11 cellular contexts compared by ENCODE assay signal in the genomic region with DNA sequence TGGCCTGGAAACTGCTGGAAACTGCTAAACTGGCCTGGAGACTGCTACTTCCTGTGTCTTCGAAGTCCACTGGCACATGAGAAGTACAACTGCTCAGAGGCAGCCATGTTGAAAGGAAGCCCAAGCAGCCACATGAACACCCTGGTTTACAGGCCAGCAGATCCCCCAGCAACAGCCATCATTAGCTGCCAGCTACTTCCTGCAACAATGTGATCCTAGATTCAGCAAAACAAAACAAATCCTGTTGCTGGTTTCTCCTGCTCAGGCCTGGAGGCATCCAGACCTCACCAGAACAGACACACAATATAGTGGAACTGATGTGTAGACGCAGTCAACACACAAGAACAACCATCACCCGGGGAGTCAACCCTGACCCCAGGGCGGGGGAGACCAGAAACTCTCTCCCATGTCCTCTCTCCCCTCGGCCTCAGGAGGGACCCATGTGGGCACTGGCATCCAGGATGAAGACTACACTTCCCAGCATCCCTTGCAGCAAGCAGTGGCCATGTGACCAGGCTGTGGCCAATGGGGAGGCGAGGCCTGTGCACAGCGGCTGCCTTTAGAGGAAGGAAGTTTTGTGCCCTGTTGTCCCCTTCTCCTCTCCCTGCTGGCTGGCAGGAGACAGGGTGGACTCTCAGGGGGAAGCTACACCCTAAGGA. TPM values are rescaled to one million over a fixed set of nuclear protein-coding genes. Genes with fewer than 3 reads are reported as not detected.
A peak's percentile ranks its signal among the peaks of the same experiment; 100 is the strongest.
DNase-seq lines count a peak whose midpoint lies in the region; ATAC-seq and TF ChIP-seq lines count a peak whose summit lies in the region.
"Had no signal": no experiment of that assay in that cellular context is flagged by ENCODE, and none has a peak within 500 bp of the region (broad histone marks: within the 10 kb centered on the region; RNA-seq: fewer than 3 reads in every experiment).

No MANE protein-coding gene starts in this region.

- TF ChIP-seq CTCF in PC-3 (conservative IDR thresholded peaks at IDR 0.05; ENCODE audit: low read depth, low read length) (no peak), endodermal cell (conservative IDR thresholded peaks at IDR 0.05) (no peak)

- no peaks in the 10 kb centered on the region for H4K20me1 ChIP-seq in PC-3 (ENCODE audit: low read length)

- H2AFZ ChIP-seq in PC-3 (ENCODE audit: low read length), result no peak overlapping the region
- H2AFZ ChIP-seq: parathyroid adenoma had no signal

- H3K4me3 ChIP-seq in PC-3 (ENCODE audit: low read length) (no peak overlapping the region), endodermal cell (ENCODE audit: low read length) (no peak overlapping the region), aorta (ENCODE audit: low read length in 2 of 2) (no peak overlapping the region)

- POLR2A ChIA-PET in PC-3 (lab: Charles Lee; ENCODE audit: unreplicated experiment), result no interaction called here

- intact Hi-C loops in PC-3 (cut with micrococcal nuclease) (no loop called here), aorta (cut with DNase I) (no loop called here)

- no peak overlapping the region for H3K4me2 ChIP-seq in PC-3 (ENCODE audit: low read length)

- no peaks in the 10 kb centered on the region for H3K9me2 ChIP-seq in PC-3 (replicated peaks; ENCODE audit: low read length)

- no peaks in the 10 kb centered on the region for H3K4me1 Mint-ChIP-seq in endodermal cell

- no TSS peak for BruUV-seq in PC-3 (replicated peaks; lab: Mats Ljungman, UMichigan)

- ATAC-seq in PC-3, result no peak; the same call in 1 of the 2 replicates
- no peak for ATAC-seq in aorta (ENCODE audit: low FRiP score)
- ATAC-seq in HG02610 (IDR thresholded peaks at IDR 0.05; ENCODE audit: unreplicated experiment), result no peak
- ATAC-seq in GM18511 (IDR thresholded peaks at IDR 0.05; ENCODE audit: unreplicated experiment), result no peak
- ATAC-seq: esophagus mucosa had no signal

- no peak overlapping the region for H3K27ac Mint-ChIP-seq in endodermal cell

- H3K9me3 ChIP-seq in PC-3 (ENCODE audit: low read length), result no peaks in the 10 kb centered on the region
- H3K9me3 ChIP-seq in endodermal cell (ENCODE audit: control insufficient read depth, low read length), result peaks cover 19% of the 10 kb centered on the region
- H3K9me3 ChIP-seq in aorta (ENCODE audit: control insufficient read depth, low read length), result peaks cover 3% of the 10 kb centered on the region

- no peaks in the 10 kb centered on the region for H3K36me3 Mint-ChIP-seq in endodermal cell (ENCODE audit: low read depth)

- H3K4me3 Mint-ChIP-seq in endodermal cell, result no peak overlapping the region

- peaks cover 24% of the 10 kb centered on the region for H3K27me3 Mint-ChIP-seq in endodermal cell (ENCODE audit: insufficient read depth)

- H3K79me2 ChIP-seq in PC-3 (ENCODE audit: low read length), result no peaks in the 10 kb centered on the region
- H3K79me2 ChIP-seq: parathyroid adenoma had no signal

- H3K9ac ChIP-seq in PC-3 (ENCODE audit: low read length), result no peak overlapping the region
- H3K9ac ChIP-seq in endodermal cell (ENCODE audit: extremely low read depth, low read length, poor library complexity, severe bottlenecking), result no peak overlapping the region
- H3K9ac ChIP-seq: parathyroid adenoma had no signal

- no peaks in the 10 kb centered on the region for H3K36me3 ChIP-seq in PC-3 (ENCODE audit: low read depth, low read length)
- no peaks in the 10 kb centered on the region for H3K36me3 ChIP-seq in endodermal cell (ENCODE audit: control insufficient read depth, insufficient read depth, low read length)
- no peaks in the 10 kb centered on the region for H3K36me3 ChIP-seq in aorta (ENCODE audit: control insufficient read depth in 1 of 2, insufficient read depth in 2 of 2, low read length in 1 of 2)

- peak; percentile 21 for DNase-seq in stimulated activated CD4-positive, alpha-beta T cell treated with anti-CD3 and anti-CD28 coated beads, Interleukin-4, amount 100 ng/mL, for 1 hour
- DNase-seq in stimulated activated CD4-positive, alpha-beta T cell treated with anti-CD3 and anti-CD28 coated beads, Interleukin-12 subunit alpha, Interleukin-12 subunit beta, amount 100 ng/mL, for 4 hours, result no peak
- DNase-seq in PC-3 (peak; percentile 25), endodermal cell (peak; percentile 91), aorta (peak; percentile 53 to 76), NCI-H2196 treated with DMSO at 0.1 percent for 48 hours (lab: John Stamatoyannopoulos, UW; ENCODE audit: unreplicated experiment) (no peak)
- DNase-seq: activated CD4-positive, alpha-beta T cell treated with anti-CD3 and anti-CD28 coated beads, Interleukin-2, amount 50 U/mL, for 1 hour had no signal

- peaks cover 22% of the 10 kb centered on the region for H3K9me3 Mint-ChIP-seq in endodermal cell

- H3K4me1 ChIP-seq in PC-3 (ENCODE audit: insufficient read depth, low read length) (no peaks in the 10 kb centered on the region; the same call in 1 of the 2 replicates), endodermal cell (ENCODE audit: control insufficient read depth, insufficient read depth, low read length) (no peaks in the 10 kb centered on the region), aorta (ENCODE audit: control insufficient read depth in 1 of 2, insufficient read depth in 2 of 2, low read length in 2 of 2) (no peaks in the 10 kb centered on the region)
- H3K4me1 ChIP-seq: parathyroid adenoma had no signal

- H3F3A ChIP-seq in PC-3 (ENCODE audit: low read length, unreplicated experiment), result no peaks in the 10 kb centered on the region

- H3K27me3 ChIP-seq in PC-3 (ENCODE audit: low read length) (peaks cover 8% of the 10 kb centered on the region; the same call in 1 of the 2 replicates), endodermal cell (ENCODE audit: control insufficient read depth, insufficient read depth, low read length, poor library complexity, severe bottlenecking) (peaks cover 9% of the 10 kb centered on the region), aorta (ENCODE audit: control insufficient read depth in 1 of 2, insufficient read depth in 2 of 2, low read length in 1 of 2) (no peaks in the 10 kb centered on the region)

- CTCF ChIA-PET in PC-3 (lab: Charles Lee), result no interaction called here

- no peak overlapping the region for H3K27ac ChIP-seq in PC-3 (ENCODE audit: low read length)
- H3K27ac ChIP-seq in endodermal cell (ENCODE audit: low read depth, low read length), result no peak overlapping the region
- H3K27ac ChIP-seq in aorta (ENCODE audit: low read depth in 1 of 2, low read length in 2 of 2), result no peak overlapping the region
- H3K27ac ChIP-seq: parathyroid adenoma had no signal

- WGBS in endodermal cell (ENCODE audit: insufficient coverage in 1 of 2, insufficient read length in 1 of 2), 2 experiments, result 81% methylated on average over 4 to 7 of the region's 7 CpGs
- WGBS in aorta, 2 donors, result 81 to 87% methylated on average over 7 of the region's 7 CpGs

RNA-seq across cellular contexts. Expression of gene LCN15, which starts 9.2 kb away (rescaled TPM):
- total RNA-seq in PC-3 (2014; rRNA removed) (not detected in 2 replicates), endodermal cell (1 to 10 TPM in 1 of 2 donors, under 1 TPM in 1; 0.51 to 1.2 TPM), aorta (not detected)
- polyA plus RNA-seq in endodermal cell (2013, experiment 1 of 2), result 0.82 TPM
- polyA plus RNA-seq in endodermal cell (2013, experiment 2 of 2), result 0.95 TPM
- under 1 TPM in 1 of 2 donors, not detected in 1; 0.88 TPM for polyA plus RNA-seq in aorta
- total RNA-seq: esophagus mucosa had no signal

RNA-seq across cellular contexts. Expression of gene LCN8, which starts 15.5 kb away (rescaled TPM):
- total RNA-seq in PC-3 (2014; rRNA removed) (not detected in 2 replicates), endodermal cell (not detected), aorta (not detected)
- polyA plus RNA-seq in endodermal cell (2013, experiment 1 of 2), result not detected
- polyA plus RNA-seq in endodermal cell (2013, experiment 2 of 2), result not detected
- polyA plus RNA-seq in aorta, result under 1 TPM in 1 of 2 donors, not detected in 1; 0.10 TPM
- total RNA-seq: esophagus mucosa had no signal

RNA-seq across cellular contexts. Expression of gene TMEM141, which starts 17.6 kb away (rescaled TPM):
- total RNA-seq in PC-3 (2014; rRNA removed) (94.6 and 101 TPM in 2 replicates), endodermal cell (100 to 1,000 TPM; 215 to 339 TPM), aorta (10 to 100 TPM; 26.6 to 27.0 TPM)
- 60.9 TPM for polyA plus RNA-seq in endodermal cell (2013, experiment 1 of 2)
- polyA plus RNA-seq in endodermal cell (2013, experiment 2 of 2), result 57.1 TPM
- 10 to 100 TPM; 57.0 to 95.8 TPM for polyA plus RNA-seq in aorta

RNA-seq across cellular contexts. Expression of gene CCDC183, which starts 22.6 kb away (rescaled TPM):
- 0.87 and 1.2 TPM in 2 replicates for total RNA-seq in PC-3 (2014; rRNA removed)
- 10 to 100 TPM; 10.9 to 13.4 TPM for total RNA-seq in endodermal cell
- polyA plus RNA-seq in endodermal cell (2013, experiment 1 of 2), result 4.6 TPM
- polyA plus RNA-seq in endodermal cell (2013, experiment 2 of 2), result 5.1 TPM
- total RNA-seq in aorta, result under 1 TPM; 0.45 to 0.58 TPM
- under 1 TPM; 0.46 to 0.50 TPM for polyA plus RNA-seq in aorta
- total RNA-seq: esophagus mucosa had no signal

RNA-seq across cellular contexts. Expression of gene LCN6, which starts 25.2 kb away (rescaled TPM):
- total RNA-seq in PC-3 (2014; rRNA removed), result not detected in 2 replicates
- total RNA-seq in endodermal cell, result not detected
- polyA plus RNA-seq in endodermal cell (2013, experiment 1 of 2), result not detected
- not detected for polyA plus RNA-seq in endodermal cell (2013, experiment 2 of 2)
- total RNA-seq in aorta, result 10 to 100 TPM; 17.4 to 24.2 TPM
- 1 to 10 TPM in 1 of 2 donors, not detected in 1; 2.5 TPM for polyA plus RNA-seq in aorta

Comparison
In these comparisons a context has a peak if more than half of its experiments do, and no peak if none do; other contexts are left out.
1. DNase-seq: peak in stimulated activated CD4-positive, alpha-beta T cell treated with anti-CD3 and anti-CD28 coated beads, Interleukin-4, amount 100 ng/mL, for 1 hour (single experiment), PC-3 (single experiment), endodermal cell (single experiment) and aorta (2 of 2); none in stimulated activated CD4-positive, alpha-beta T cell treated with anti-CD3 and anti-CD28 coated beads, Interleukin-12 subunit alpha, Interleukin-12 subunit beta, amount 100 ng/mL, for 4 hours (single experiment) and NCI-H2196 treated with DMSO at 0.1 percent for 48 hours (single experiment).